In the genomic region with DNA sequence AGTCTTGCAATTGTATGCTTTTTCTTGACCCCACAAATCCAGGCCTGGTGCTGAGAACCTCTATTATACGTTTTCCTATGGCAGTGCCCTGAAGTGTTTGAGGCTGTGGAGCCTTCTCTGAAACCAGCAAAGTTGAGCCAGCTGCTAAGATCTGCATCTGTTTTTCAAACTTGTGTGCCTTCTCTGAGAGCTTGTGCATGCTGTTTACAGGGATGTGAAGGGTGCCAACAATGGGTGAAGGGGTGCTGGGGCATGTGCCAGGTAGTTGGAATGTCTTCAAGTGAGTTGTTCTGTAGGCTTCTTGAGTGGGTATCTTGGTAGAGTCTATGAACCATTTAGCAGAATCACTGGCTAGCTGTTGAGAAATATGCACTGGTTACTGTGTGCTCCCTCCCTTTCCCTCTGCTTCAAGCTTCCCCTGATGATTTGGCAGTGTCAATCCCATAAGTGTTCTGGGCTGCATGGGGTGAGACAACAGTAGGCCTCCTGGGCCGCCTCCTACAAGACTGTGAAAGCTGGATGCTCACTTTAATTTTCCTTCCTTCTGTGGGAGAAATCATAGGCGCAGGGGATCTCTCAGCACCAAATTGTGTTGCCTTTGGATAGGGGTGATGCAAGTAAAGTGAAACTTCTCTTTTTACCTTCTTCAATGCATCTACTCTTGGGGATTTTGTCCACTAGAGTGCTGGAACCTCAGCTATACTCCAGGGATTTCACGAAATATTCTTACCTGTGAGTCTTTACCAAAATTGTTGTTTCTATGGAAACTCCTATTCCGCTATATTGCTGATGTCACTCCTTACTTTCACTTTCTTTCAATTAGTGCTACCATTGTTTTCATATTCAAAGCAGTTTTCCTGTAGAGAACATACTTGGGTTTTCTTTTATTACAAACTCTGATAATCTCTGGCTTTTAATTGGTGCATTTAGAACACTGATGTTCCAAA, we compare ENCODE assay signal across 21 cellular contexts. TPM values are rescaled to one million over a fixed set of nuclear protein-coding genes. Genes with fewer than 3 reads are reported as not detected.
DNase-seq lines count a peak whose midpoint lies in the region; ATAC-seq, FAIRE-seq and TF ChIP-seq lines count a peak whose summit lies in the region.
"Had no signal": no experiment of that assay in that cellular context is flagged by ENCODE, and none has a peak within 500 bp of the region (broad histone marks: within the 10 kb centered on the region; RNA-seq: fewer than 3 reads in every experiment).

No MANE protein-coding gene starts in this region.

- H3K9me3 ChIP-seq in naive thymus-derived CD4-positive, alpha-beta T cell (ENCODE audit: control insufficient read depth in 2 of 3, low read length in 3 of 3), result no peaks in the 10 kb centered on the region
- no peaks in the 10 kb centered on the region for H3K9me3 ChIP-seq in Caco-2
- H3K9me3 ChIP-seq: ascending aorta, esophagus muscularis mucosa, ovary, SJCRH30 had no signal

- peaks cover 21% of the 10 kb centered on the region for H3K4me1 Mint-ChIP-seq in activated CD4-positive, alpha-beta T cell treated with anti-CD3 and anti-CD28 coated beads, Interleukin-2, amount 10 ng/mL, durations not matched to agents 24 days and 14 days
- H3K4me1 Mint-ChIP-seq in activated T-helper 17 cell treated with anti-CD3 and anti-CD28 coated beads, Interleukin-2, amount 50 U/mL, for 72 hours, result peaks cover 6% of the 10 kb centered on the region
- peaks cover 2 to 36% (median 23%) of the 10 kb centered on the region in 7 donors for H3K4me1 Mint-ChIP-seq in naive thymus-derived CD4-positive, alpha-beta T cell
- H3K4me1 Mint-ChIP-seq in Caco-2 (ENCODE audit: low read depth, unreplicated experiment), result no peaks in the 10 kb centered on the region

- H3K4me3 ChIP-seq in naive thymus-derived CD4-positive, alpha-beta T cell (ENCODE audit: low read length), result peak overlapping the region; percentile 51
- H3K4me3 ChIP-seq in Caco-2 (ENCODE audit: low read depth, low read length), result no peak overlapping the region
- H3K4me3 ChIP-seq: ascending aorta, esophagus muscularis mucosa, ovary, SJCRH30 had no signal

- ATAC-seq in activated T-helper 17 cell treated with anti-CD3 and anti-CD28 coated beads, Interleukin-2, amount 50 U/mL, for 72 hours (replicated peaks), result peak; percentile 9
- ATAC-seq in naive thymus-derived CD4-positive, alpha-beta T cell, result peak; percentile 71
- ATAC-seq in HG03135 (IDR thresholded peaks at IDR 0.05; ENCODE audit: unreplicated experiment) (no peak), GM19452 (IDR thresholded peaks at IDR 0.05; ENCODE audit: unreplicated experiment) (no peak)

- H3K36me3 Mint-ChIP-seq in activated CD4-positive, alpha-beta T cell treated with anti-CD3 and anti-CD28 coated beads, Interleukin-2, amount 10 ng/mL, durations not matched to agents 24 days and 14 days (ENCODE audit: low read depth), result peaks cover 3% of the 10 kb centered on the region
- H3K36me3 Mint-ChIP-seq in activated T-helper 17 cell treated with anti-CD3 and anti-CD28 coated beads, Interleukin-2, amount 50 U/mL, for 72 hours (ENCODE audit: low read depth), result no peaks in the 10 kb centered on the region
- peaks cover 0 to 10% (median 0%) of the 10 kb centered on the region in 5 donors for H3K36me3 Mint-ChIP-seq in naive thymus-derived CD4-positive, alpha-beta T cell
- no peaks in the 10 kb centered on the region for H3K36me3 Mint-ChIP-seq in Caco-2 (ENCODE audit: insufficient read depth, unreplicated experiment)

- CTCF ChIA-PET in naive thymus-derived CD4-positive, alpha-beta T cell (lab: Charles Lee), result no interaction called here
- CTCF ChIA-PET in Caco-2 (lab: Charles Lee), result no interaction called here

- DNase-seq in activated CD4-positive, alpha-beta T cell treated with anti-CD3 and anti-CD28 coated beads, Interleukin-2, amount 10 ng/mL, durations not matched to agents 24 days and 14 days, result peak; percentile 56
- DNase-seq in activated CD4-positive, alpha-beta T cell treated with anti-CD3 and anti-CD28 coated beads for 1 hour, result no peak
- DNase-seq in GM12892 (ENCODE audit: insufficient read length) (no peak), Caco-2 (no peak)
- DNase-seq in naive thymus-derived CD4-positive, alpha-beta T cell, result peak in 7 of 9 donors; percentile 14 to 58 (median 34)
- DNase-seq: head of caudate nucleus, HFFc6, midbrain, NCI-H1436 treated with DMSO at 0.1 percent for 48 hours, NCI-H446, ovary, SJCRH30 had no signal

- intact Hi-C loops in activated CD4-positive, alpha-beta T cell treated with anti-CD3 and anti-CD28 coated beads, Interleukin-2, amount 10 ng/mL, durations not matched to agents 24 days and 14 days (cut with micrococcal nuclease), result loop anchor here (1.0 kb wide), 1 partner anchor 12 kb away; no protein-coding TSS in a partner anchor
- intact Hi-C loops in naive thymus-derived CD4-positive, alpha-beta T cell (cut with micrococcal nuclease), result loop anchor here (1.0 to 5.0 kb wide), 6 partner anchors 12 to 175 kb away; partner anchors contain the start of gene ITM2A (in 1 of the 2)
- intact Hi-C loops in Caco-2 (cut with micrococcal nuclease; ENCODE audit: unreplicated experiment), result no loop called here

- H3K27ac Mint-ChIP-seq in activated CD4-positive, alpha-beta T cell treated with anti-CD3 and anti-CD28 coated beads, Interleukin-2, amount 10 ng/mL, durations not matched to agents 24 days and 14 days, result peak overlapping the region; percentile 76
- peak overlapping the region; percentile 26 for H3K27ac Mint-ChIP-seq in activated T-helper 17 cell treated with anti-CD3 and anti-CD28 coated beads, Interleukin-2, amount 50 U/mL, for 72 hours
- H3K27ac Mint-ChIP-seq in naive thymus-derived CD4-positive, alpha-beta T cell, result peak overlapping the region; percentile 85 to 97 (median 91)
- no peak overlapping the region for H3K27ac Mint-ChIP-seq in Caco-2 (ENCODE audit: unreplicated experiment)
- H3K27ac Mint-ChIP-seq: dendritic cell treated with granulocyte-macrophage colony-stimulating factor and Interleukin-4, amounts not matched to agents 40 ng/mL and 50 ng/mL, for 4 days; HFFc6 had no signal

- H3K4me3 Mint-ChIP-seq in activated CD4-positive, alpha-beta T cell treated with anti-CD3 and anti-CD28 coated beads, Interleukin-2, amount 10 ng/mL, durations not matched to agents 24 days and 14 days, result peak overlapping the region; percentile 77
- peak overlapping the region; percentile 65 for H3K4me3 Mint-ChIP-seq in activated T-helper 17 cell treated with anti-CD3 and anti-CD28 coated beads, Interleukin-2, amount 50 U/mL, for 72 hours
- peak overlapping the region; percentile 56 to 89 (median 84) for H3K4me3 Mint-ChIP-seq in naive thymus-derived CD4-positive, alpha-beta T cell
- no peak overlapping the region for H3K4me3 Mint-ChIP-seq in Caco-2 (ENCODE audit: unreplicated experiment)
- H3K4me3 Mint-ChIP-seq: dendritic cell treated with granulocyte-macrophage colony-stimulating factor and Interleukin-4, amounts not matched to agents 40 ng/mL and 50 ng/mL, for 4 days; HFFc6 had no signal

- peak overlapping the region; percentile 72 for H3K27ac ChIP-seq in naive thymus-derived CD4-positive, alpha-beta T cell (ENCODE audit: low read depth, low read length)
- H3K27ac ChIP-seq: ascending aorta, esophagus muscularis mucosa, HL-60, KMS-11, ovary, SJCRH30 had no signal

- peaks cover 3% of the 10 kb centered on the region for H3K9me3 Mint-ChIP-seq in activated CD4-positive, alpha-beta T cell treated with anti-CD3 and anti-CD28 coated beads, Interleukin-2, amount 10 ng/mL, durations not matched to agents 24 days and 14 days
- H3K9me3 Mint-ChIP-seq in activated T-helper 17 cell treated with anti-CD3 and anti-CD28 coated beads, Interleukin-2, amount 50 U/mL, for 72 hours, result no peaks in the 10 kb centered on the region
- peaks cover 0 to 5% (median 0%) of the 10 kb centered on the region in 11 donors for H3K9me3 Mint-ChIP-seq in naive thymus-derived CD4-positive, alpha-beta T cell
- H3K9me3 Mint-ChIP-seq in Caco-2 (ENCODE audit: unreplicated experiment), result no peaks in the 10 kb centered on the region
- H3K9me3 Mint-ChIP-seq: HFFc6 had no signal

- TF ChIP-seq CTCF in Caco-2 (IDR thresholded peaks at IDR 0.05; ENCODE audit: insufficient read depth in 1 of 2, low read depth in 1 of 2, low read length in 1 of 2, severe bottlenecking in 1 of 2, unreplicated experiment in 1 of 2), result no peak

- no peaks in the 10 kb centered on the region for H3K36me3 ChIP-seq in naive thymus-derived CD4-positive, alpha-beta T cell (ENCODE audit: control insufficient read depth in 2 of 3, insufficient read depth in 3 of 3, low read length in 3 of 3)
- no peaks in the 10 kb centered on the region for H3K36me3 ChIP-seq in Caco-2 (ENCODE audit: control insufficient read depth, insufficient read depth, low read length)
- H3K36me3 ChIP-seq: ascending aorta, esophagus muscularis mucosa, ovary, SJCRH30 had no signal

- no peaks in the 10 kb centered on the region for H3K27me3 ChIP-seq in naive thymus-derived CD4-positive, alpha-beta T cell (ENCODE audit: control insufficient read depth in 2 of 2, insufficient read depth in 2 of 2, low read length in 2 of 2)
- H3K27me3 ChIP-seq in Caco-2 (replicated peaks; ENCODE audit: control insufficient read depth, insufficient read depth, low read length), result no peaks in the 10 kb centered on the region
- H3K27me3 ChIP-seq: ascending aorta, esophagus muscularis mucosa, ovary, SJCRH30 had no signal

- FAIRE-seq in GM12892 (lab: Jason Lieb, UNC), result peak; percentile 44
- FAIRE-seq: keratinocyte had no signal

- no TSS peak for BruUV-seq in Caco-2 (replicated peaks; lab: Mats Ljungman, UMichigan)

- POLR2A ChIA-PET in naive thymus-derived CD4-positive, alpha-beta T cell (lab: Charles Lee), result interaction anchor here (0.9 to 1.2 kb wide), 2 partner anchors 29 to 175 kb away, joined by 3 read pairs; partner anchors contain the start of gene ITM2A
- POLR2A ChIA-PET in Caco-2 (lab: Charles Lee), result no interaction called here

- no peak for TF ChIP-seq POLR2A in GM12892 (IDR thresholded peaks at IDR 0.05; ENCODE audit: low read depth, low read length)

- H3K4me1 ChIP-seq in naive thymus-derived CD4-positive, alpha-beta T cell (ENCODE audit: control insufficient read depth in 2 of 2, insufficient read depth in 2 of 2, low read length in 2 of 2), result peaks cover 0 to 4% of the 10 kb centered on the region in 2 donors
- H3K4me1 ChIP-seq in Caco-2, result no peaks in the 10 kb centered on the region
- H3K4me1 ChIP-seq: ascending aorta, esophagus muscularis mucosa, SJCRH30 had no signal

- no peaks in the 10 kb centered on the region for H3K27me3 Mint-ChIP-seq in activated CD4-positive, alpha-beta T cell treated with anti-CD3 and anti-CD28 coated beads, Interleukin-2, amount 10 ng/mL, durations not matched to agents 24 days and 14 days
- no peaks in the 10 kb centered on the region for H3K27me3 Mint-ChIP-seq in activated T-helper 17 cell treated with anti-CD3 and anti-CD28 coated beads, Interleukin-2, amount 50 U/mL, for 72 hours
- H3K27me3 Mint-ChIP-seq in naive thymus-derived CD4-positive, alpha-beta T cell, result no peaks in the 10 kb centered on the region
- H3K27me3 Mint-ChIP-seq in Caco-2 (ENCODE audit: insufficient read depth, unreplicated experiment), result no peaks in the 10 kb centered on the region
- H3K27me3 Mint-ChIP-seq: dendritic cell treated with granulocyte-macrophage colony-stimulating factor and Interleukin-4, amounts not matched to agents 40 ng/mL and 50 ng/mL, for 4 days had no signal

RNA-seq across cellular contexts. Expression of gene ITM2A, which starts 30.0 kb away (rescaled TPM):
- 102 and 113 TPM in 2 replicates for total RNA-seq in activated CD4-positive, alpha-beta T cell treated with anti-CD3 and anti-CD28 coated beads, Interleukin-2, amount 10 ng/mL, durations not matched to agents 24 days and 14 days
- polyA plus RNA-seq in GM12892 (2012; ENCODE audit: missing spikeins), result 40.7 TPM
- 10 to 100 TPM; 74.9 to 97.8 TPM for total RNA-seq in activated T-helper 17 cell treated with anti-CD3 and anti-CD28 coated beads, Interleukin-2, amount 50 U/mL, for 72 hours
- 100 to 1,000 TPM; 109 to 170 (median 154) TPM for total RNA-seq in naive thymus-derived CD4-positive, alpha-beta T cell
- 100 to 1,000 TPM; 639 to 837 TPM for polyA plus RNA-seq in naive thymus-derived CD4-positive, alpha-beta T cell
- not detected in 2 replicates for total RNA-seq in Caco-2 (2022)
- total RNA-seq: HFFc6, SJCRH30 had no signal

Comparison
In these comparisons a context has a peak if more than half of its experiments do, and no peak if none do; other contexts are left out.
1. DNase-seq: peak in activated CD4-positive, alpha-beta T cell treated with anti-CD3 and anti-CD28 coated beads, Interleukin-2, amount 10 ng/mL, durations not matched to agents 24 days and 14 days (single experiment) and naive thymus-derived CD4-positive, alpha-beta T cell (7 of 9); none in activated CD4-positive, alpha-beta T cell treated with anti-CD3 and anti-CD28 coated beads for 1 hour (single experiment), GM12892 (single experiment) and Caco-2 (0 of 2).
2. ATAC-seq: peak in activated T-helper 17 cell treated with anti-CD3 and anti-CD28 coated beads, Interleukin-2, amount 50 U/mL, for 72 hours (single experiment) and naive thymus-derived CD4-positive, alpha-beta T cell (single experiment); none in HG03135 (single experiment) and GM19452 (single experiment).
3. RNA of gene ITM2A, which starts 30.0 kb away (total RNA-seq): 109 to 170 TPM in naive thymus-derived CD4-positive, alpha-beta T cell, 102 to 113 TPM in activated CD4-positive, alpha-beta T cell treated with anti-CD3 and anti-CD28 coated beads, Interleukin-2, amount 10 ng/mL, durations not matched to agents 24 days and 14 days and 74.9 to 97.8 TPM in activated T-helper 17 cell treated with anti-CD3 and anti-CD28 coated beads, Interleukin-2, amount 50 U/mL, for 72 hours; not detected in Caco-2; every median in the first group is over 10 times any median in the second.